ENCODE assay signal across 24 cellular contexts in genomic region chr14:98689936-98690335, GRCh38.
A peak's percentile ranks its signal among the peaks of the same experiment; 100 is the strongest.
DNase-seq lines count a peak whose midpoint lies in the region; ATAC-seq and TF ChIP-seq lines count a peak whose summit lies in the region.
"Had no signal": no experiment of that assay in that cellular context is flagged by ENCODE, and none has a peak within 500 bp of the region (broad histone marks: within the 10 kb centered on the region; RNA-seq: fewer than 3 reads in every experiment).

No MANE protein-coding gene starts in this region.

- no peaks in the 10 kb centered on the region for H3K36me3 Mint-ChIP-seq in effector memory CD8-positive, alpha-beta T cell (ENCODE audit: insufficient read depth)
- H3K36me3 Mint-ChIP-seq: CD14-positive monocyte; CD8-positive, alpha-beta memory T cell had no signal

- H3K36me3 ChIP-seq in SJCRH30 (no peaks in the 10 kb centered on the region), gastrocnemius medialis (no peaks in the 10 kb centered on the region)
- H3K36me3 ChIP-seq: BE2C; BLaER1 treated with 17β-estradiol and CSF1 and Interleukin-3, amounts not matched to agents 10 nM and 100 nM; HAP-1 had no signal

- intact Hi-C loops in gastrocnemius medialis (cut with DNase I; ENCODE audit: low total_unique reads) (no loop called here), Right ventricle myocardium superior (cut with DNase I) (no loop called here)

- no peaks in the 10 kb centered on the region for H3K27me3 ChIP-seq in SJCRH30
- no peaks in the 10 kb centered on the region for H3K27me3 ChIP-seq in gastrocnemius medialis
- H3K27me3 ChIP-seq: BE2C; BLaER1 treated with 17β-estradiol and CSF1 and Interleukin-3, amounts not matched to agents 10 nM and 100 nM had no signal

- no peak overlapping the region for H3K4me3 ChIP-seq in SJCRH30
- no peak overlapping the region for H3K4me3 ChIP-seq in gastrocnemius medialis
- H3K4me3 ChIP-seq: A549; BLaER1 treated with 17β-estradiol and CSF1 and Interleukin-3, amounts not matched to agents 10 nM and 100 nM; GM12878; HAP-1 had no signal

- H3K9me3 Mint-ChIP-seq in effector memory CD8-positive, alpha-beta T cell = no peaks in the 10 kb centered on the region
- H3K9me3 Mint-ChIP-seq: CD4-positive, alpha-beta T cell; CD8-positive, alpha-beta memory T cell had no signal

- no peak for TF ChIP-seq POLR2A in gastrocnemius medialis (IDR thresholded peaks at IDR 0.05)

- DNase-seq in NCI-H748 (lab: John Stamatoyannopoulos, UW; ENCODE audit: unreplicated experiment) (peak; percentile 34), NCI-H748 treated with DMSO at 0.1 percent for 48 hours (lab: John Stamatoyannopoulos, UW) (no peak), NCI-H1105 treated with DMSO at 0.1 percent for 48 hours (lab: John Stamatoyannopoulos, UW) (peak; percentile 76), SJCRH30 (peak; percentile 58 to 69), gastrocnemius medialis (no peak), Right ventricle myocardium superior (no peak)
- no peak for DNase-seq in effector memory CD8-positive, alpha-beta T cell
- DNase-seq: 8988T; ACHN; AML-193; BE2C; CD4-positive, alpha-beta T cell; CD8-positive, alpha-beta memory T cell; DMS 273 treated with DMSO at 0.1 percent for 48 hours; DMS79; EL; GDM1; GOT3; HFFc6 had no signal

- no peaks in the 10 kb centered on the region for H3K4me1 Mint-ChIP-seq in effector memory CD8-positive, alpha-beta T cell (ENCODE audit: low read depth in 2 of 2)
- H3K4me1 Mint-ChIP-seq: CD14-positive monocyte; CD8-positive, alpha-beta memory T cell had no signal

- peaks cover 0 to 4% of the 10 kb centered on the region in 2 donors for H3K27me3 Mint-ChIP-seq in effector memory CD8-positive, alpha-beta T cell
- H3K27me3 Mint-ChIP-seq: CD4-positive, alpha-beta T cell had no signal

- H3K27ac Mint-ChIP-seq in effector memory CD8-positive, alpha-beta T cell = no peak overlapping the region
- H3K27ac Mint-ChIP-seq: CD14-positive monocyte; CD4-positive, alpha-beta T cell; HFFc6 had no signal

- H3K27ac ChIP-seq in SJCRH30 (peak overlapping the region; percentile 62), gastrocnemius medialis (no peak overlapping the region)
- H3K27ac ChIP-seq: A549; BLaER1 treated with 17β-estradiol and CSF1 and Interleukin-3, amounts not matched to agents 10 nM and 100 nM had no signal

- no peak overlapping the region for H3K4me3 Mint-ChIP-seq in effector memory CD8-positive, alpha-beta T cell
- H3K4me3 Mint-ChIP-seq: CD14-positive monocyte; CD4-positive, alpha-beta T cell; CD8-positive, alpha-beta memory T cell; HFFc6 had no signal

- TF ChIP-seq CTCF in gastrocnemius medialis (IDR thresholded peaks at IDR 0.05 in 4 of 5, conservative IDR thresholded peaks at IDR 0.05 in 1 of 5) = no peak

- in situ Hi-C loops in gastrocnemius medialis (cut with MboI; ENCODE audit: low sequenced_read_pairs in 4 of 4) = no loop called here

- no peaks in the 10 kb centered on the region for H3K9me3 ChIP-seq in SJCRH30 (replicated peaks)
- no peaks in the 10 kb centered on the region for H3K9me3 ChIP-seq in gastrocnemius medialis
- H3K9me3 ChIP-seq: A549; BLaER1 treated with 17β-estradiol and CSF1 and Interleukin-3, amounts not matched to agents 10 nM and 100 nM; HAP-1 had no signal

- ATAC-seq in gastrocnemius medialis (no peak), Right ventricle myocardium superior (ENCODE audit: poor library complexity) (no peak)
- no peak for ATAC-seq in effector memory CD8-positive, alpha-beta T cell (replicated peaks)
- ATAC-seq: A549, GM12878 had no signal

- H3K4me1 ChIP-seq in SJCRH30 (peaks cover 19% of the 10 kb centered on the region), gastrocnemius medialis (no peaks in the 10 kb centered on the region)
- H3K4me1 ChIP-seq: A549; BE2C; BLaER1 treated with 17β-estradiol and CSF1 and Interleukin-3, amounts not matched to agents 10 nM and 100 nM; HAP-1 had no signal

Comparison
In these comparisons a context has a peak if more than half of its experiments do, and no peak if none do; other contexts are left out.
1. DNase-seq: peak in NCI-H748 (single experiment), NCI-H1105 treated with DMSO at 0.1 percent for 48 hours (single experiment) and SJCRH30 (2 of 2); none in NCI-H748 treated with DMSO at 0.1 percent for 48 hours (single experiment), gastrocnemius medialis (0 of 2), effector memory CD8-positive, alpha-beta T cell (0 of 3) and Right ventricle myocardium superior (single experiment).